29 cellular contexts compared by ENCODE assay signal in the genomic region with DNA sequence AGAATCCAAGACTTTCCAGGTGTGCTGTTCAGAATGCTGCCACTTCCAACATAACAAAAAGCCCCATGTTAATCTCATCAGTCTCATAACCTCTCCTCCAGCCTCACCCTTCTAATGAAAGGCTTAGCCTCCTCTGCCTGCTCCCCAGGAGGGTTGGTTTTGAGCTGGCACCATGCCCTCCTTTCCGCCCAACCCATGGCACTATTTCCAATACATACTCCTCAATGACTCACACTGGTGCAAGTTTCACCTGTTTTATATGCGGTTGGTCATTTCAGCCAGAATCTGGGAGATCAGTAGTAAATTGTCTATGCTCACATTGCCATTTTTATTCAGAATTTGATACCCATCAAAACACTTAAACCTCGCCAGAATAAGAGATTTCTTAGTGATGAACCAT.
DNase-seq lines count a peak whose midpoint lies in the region; ATAC-seq, FAIRE-seq and TF ChIP-seq lines count a peak whose summit lies in the region.
"Had no signal": no experiment of that assay in that cellular context is flagged by ENCODE, and none has a peak within 500 bp of the region (broad histone marks: within the 10 kb centered on the region; RNA-seq: fewer than 3 reads in every experiment).

No MANE protein-coding gene starts in this region.

- no peak for TF ChIP-seq RAD21 in HepG2 (CRISPR knock-in tag; IDR thresholded peaks at IDR 0.05)

- TF ChIP-seq EP300 in HepG2 (IDR thresholded peaks at IDR 0.05; ENCODE audit: low read depth in 2 of 2, low read length in 2 of 2) (no peak), HepG2 (CRISPR knock-in tag; IDR thresholded peaks at IDR 0.05; ENCODE audit: borderline replicate concordance) (no peak)

- H3K9ac ChIP-seq in HepG2 (ENCODE audit: insufficient read depth, low read depth, low read length): no peak overlapping the region
- H3K9ac ChIP-seq: BLaER1 treated with 17β-estradiol and CSF1 and Interleukin-3, amounts not matched to agents 10 nM and 100 nM had no signal

- TF ChIP-seq CTCF in HEK293 (tag by site-specific recombination; IDR thresholded peaks at IDR 0.05): no peak
- no peak for TF ChIP-seq CTCF in RWPE1 (conservative IDR thresholded peaks at IDR 0.05; ENCODE audit: low read depth)
- no peak for TF ChIP-seq CTCF in HepG2 (CRISPR knock-in tag; IDR thresholded peaks at IDR 0.05)

- no TSS peak for BruUV-seq in HepG2 (replicated peaks; lab: Mats Ljungman, UMichigan)

- peak; percentile 41 for DNase-seq in A172 (ENCODE audit: low spot score)
- peak; percentile 27 for DNase-seq in RWPE1 (ENCODE audit: low spot score)
- DNase-seq in kidney tubule cell (ENCODE audit: low spot score): peak; percentile 38
- DNase-seq in activated T-helper 1 cell treated with anti-CD3 and anti-CD28 coated beads, Interleukin-12 subunit alpha, Interleukin-12 subunit beta, Interleukin-2, Interleukin-4 antibody, amounts not matched to agents 30 ng/mL and 10 ng/mL and 1 ng/mL, durations not matched to agents 14 hours and 24 hours and 36 hours (ENCODE audit: low spot score): no peak
- DNase-seq in HepG2 (ENCODE audit: low spot score): no peak
- DNase-seq in activated naive CD4-positive, alpha-beta T cell treated with anti-CD3 and anti-CD28 coated beads, Interleukin-2, amount 50 U/mL, for 72 hours (ENCODE audit: low spot score in 2 of 2): no peak
- no peak for DNase-seq in posterior vena cava (ENCODE audit: low spot score)
- DNase-seq: activated CD4-positive, alpha-beta T cell treated with anti-CD3 and anti-CD28 coated beads, Interleukin-2, amount 10 ng/mL, durations not matched to agents 7 days and 5 days; activated naive CD4-positive, alpha-beta T cell treated with anti-CD3 and anti-CD28 coated beads for 36 hours; activated T-cell treated with anti-CD3 and anti-CD28 coated beads, Interleukin-2, amount 50 U/mL, for 48 hours; amygdala; heart right ventricle; mesendoderm; MV-4-11; naive B cell; NCI-H2227 treated with DMSO at 0.1 percent for 48 hours; NCI-H774; OCI-M1; SHP77; stimulated activated CD4-positive, alpha-beta T cell treated with anti-CD3 and anti-CD28 coated beads, Interleukin-1b, Interleukin-23, amount 100 ng/mL, for 48 hours; uterus had no signal

- no peak overlapping the region for H3K27ac ChIP-seq in HEK293 (ENCODE audit: extremely low read depth, low read depth, low read length)
- no peak overlapping the region for H3K27ac ChIP-seq in RWPE1
- no peak overlapping the region for H3K27ac ChIP-seq in HepG2 (ENCODE audit: extremely low read length, insufficient read depth, low read length)
- H3K27ac ChIP-seq: BLaER1 treated with 17β-estradiol and CSF1 and Interleukin-3, amounts not matched to agents 10 nM and 100 nM; heart right ventricle; skin epidermis; uterus; VCaP had no signal

- TF ChIP-seq POLR2A in HepG2 (IDR thresholded peaks at IDR 0.05; ENCODE audit: insufficient read depth in 1 of 2, low read depth in 2 of 2, low read length in 2 of 2): no peak

- ATAC-seq in HepG2: no peak
- no peak for ATAC-seq in activated naive CD4-positive, alpha-beta T cell treated with anti-CD3 and anti-CD28 coated beads, Interleukin-2, amount 50 U/mL, for 72 hours
- ATAC-seq: heart right ventricle, K562, left lobe of liver had no signal

- H3K4me3 ChIP-seq in HEK293 (ENCODE audit: low read depth, low read length) (no peak overlapping the region), HepG2 (replicated peaks in 1 of 3; ENCODE audit: insufficient read depth in 1 of 3, low read depth in 2 of 3, low read length in 3 of 3) (no peak overlapping the region)
- H3K4me3 ChIP-seq: BLaER1 treated with 17β-estradiol and CSF1 and Interleukin-3, amounts not matched to agents 10 nM and 100 nM; heart right ventricle; K562; skin epidermis; uterus had no signal

- H3K9me3 Mint-ChIP-seq in activated T-helper 1 cell treated with anti-CD3 and anti-CD28 coated beads, Interleukin-12 subunit alpha, Interleukin-12 subunit beta, Interleukin-2, Interleukin-4 antibody, amounts not matched to agents 30 ng/mL and 10 ng/mL and 1 ng/mL, durations not matched to agents 14 hours and 24 hours and 36 hours: peaks cover under 1% of the 10 kb centered on the region
- H3K9me3 Mint-ChIP-seq in activated naive CD4-positive, alpha-beta T cell treated with anti-CD3 and anti-CD28 coated beads, Interleukin-2, amount 50 U/mL, for 72 hours: peaks cover 0 to 2% of the 10 kb centered on the region in 2 donors

- no peak overlapping the region for H3K4me3 Mint-ChIP-seq in activated T-helper 1 cell treated with anti-CD3 and anti-CD28 coated beads, Interleukin-12 subunit alpha, Interleukin-12 subunit beta, Interleukin-2, Interleukin-4 antibody, amounts not matched to agents 30 ng/mL and 10 ng/mL and 1 ng/mL, durations not matched to agents 14 hours and 24 hours and 36 hours
- H3K4me3 Mint-ChIP-seq: activated CD4-positive, alpha-beta T cell treated with anti-CD3 and anti-CD28 coated beads, Interleukin-2, amount 10 ng/mL, durations not matched to agents 7 days and 5 days; activated naive CD4-positive, alpha-beta T cell treated with anti-CD3 and anti-CD28 coated beads for 36 hours; naive B cell had no signal

- WGBS in HepG2 (ENCODE audit: low lambda C conversion rate): 38% methylated on average over 3 of the region's 3 CpGs

- no peak overlapping the region for H2AFZ ChIP-seq in HepG2 (ENCODE audit: low read length)

- CTCF ChIA-PET in HEK293 (lab: Yijun Ruan, JAX) (no interaction called here), RWPE1 (lab: Yijun Ruan, JAX) (interaction anchor here (0.6 kb wide), 1 partner anchor 22 kb away, joined by 4 read pairs; no protein-coding TSS in a partner anchor), HepG2 (lab: Yijun Ruan, JAX; ENCODE audit: low intra/inter-chr PET ratio, low total read pairs) (no interaction called here)

- in situ Hi-C loops in HepG2 (cut with HindIII; ENCODE audit: extremely low pct_ligation_motif_present, low pct_unique_long_range_greater_than_20kb): no loop called here

- H3K4me1 ChIP-seq in HEK293 (ENCODE audit: control insufficient read depth, insufficient read depth, low read length) (no peaks in the 10 kb centered on the region), HepG2 (ENCODE audit: insufficient read depth, low read length) (no peaks in the 10 kb centered on the region)
- H3K4me1 ChIP-seq: heart right ventricle, uterus had no signal

- no peak for FAIRE-seq in HepG2 (lab: Jason Lieb, UNC)
- FAIRE-seq: endothelial cell of umbilical vein, GM12892, K562 had no signal

- no peaks in the 10 kb centered on the region for H3K36me3 Mint-ChIP-seq in activated T-helper 1 cell treated with anti-CD3 and anti-CD28 coated beads, Interleukin-12 subunit alpha, Interleukin-12 subunit beta, Interleukin-2, Interleukin-4 antibody, amounts not matched to agents 30 ng/mL and 10 ng/mL and 1 ng/mL, durations not matched to agents 14 hours and 24 hours and 36 hours (ENCODE audit: low read depth)
- no peaks in the 10 kb centered on the region for H3K36me3 Mint-ChIP-seq in activated naive CD4-positive, alpha-beta T cell treated with anti-CD3 and anti-CD28 coated beads, Interleukin-2, amount 50 U/mL, for 72 hours

- no peaks in the 10 kb centered on the region for H3K79me2 ChIP-seq in HepG2 (ENCODE audit: insufficient read depth, low read length)

- no peak overlapping the region for H3K4me2 ChIP-seq in HepG2 (ENCODE audit: low read depth, low read length)
- H3K4me2 ChIP-seq: BLaER1 treated with 17β-estradiol and CSF1 and Interleukin-3, amounts not matched to agents 10 nM and 100 nM had no signal

- H3K9me3 ChIP-seq in HEK293 (ENCODE audit: control insufficient read depth, insufficient read depth, low read depth, low read length) (no peaks in the 10 kb centered on the region), HepG2 (ENCODE audit: low read length) (no peaks in the 10 kb centered on the region; the same call in 1 of the 2 replicates)
- H3K9me3 ChIP-seq: heart right ventricle, uterus had no signal

- POLR2A ChIA-PET in HEK293 (lab: Yijun Ruan, JAX) (no interaction called here), RWPE1 (lab: Yijun Ruan, JAX; ENCODE audit: low non-redundant PET) (no interaction called here), HepG2 (lab: Yijun Ruan, JAX) (no interaction called here)

- H3K36me3 ChIP-seq in HEK293 (ENCODE audit: control insufficient read depth in 2 of 2, insufficient read depth in 1 of 2, low read length in 2 of 2): no peaks in the 10 kb centered on the region
- H3K36me3 ChIP-seq in HepG2 (replicated peaks in 1 of 2; ENCODE audit: control insufficient read depth in 1 of 2, insufficient read depth in 2 of 2, low read length in 2 of 2): no peaks in the 10 kb centered on the region
- H3K36me3 ChIP-seq: BLaER1 treated with 17β-estradiol and CSF1 and Interleukin-3, amounts not matched to agents 10 nM and 100 nM; heart right ventricle; uterus had no signal

- H3K27me3 ChIP-seq in HepG2 (ENCODE audit: control insufficient read depth in 1 of 2, insufficient read depth in 2 of 2, low read length in 2 of 2): no peaks in the 10 kb centered on the region
- H3K27me3 ChIP-seq: BLaER1 treated with 17β-estradiol and CSF1 and Interleukin-3, amounts not matched to agents 10 nM and 100 nM; heart right ventricle; uterus had no signal

- intact Hi-C loops in activated T-helper 1 cell treated with anti-CD3 and anti-CD28 coated beads, Interleukin-12 subunit alpha, Interleukin-12 subunit beta, Interleukin-2, Interleukin-4 antibody, amounts not matched to agents 30 ng/mL and 10 ng/mL and 1 ng/mL, durations not matched to agents 14 hours and 24 hours and 36 hours (cut with micrococcal nuclease): no loop called here
- intact Hi-C loops in HepG2 (cut with micrococcal nuclease; ENCODE audit: unreplicated experiment) (no loop called here), posterior vena cava (cut with DNase I) (no loop called here)

- H4K20me1 ChIP-seq in HepG2 (ENCODE audit: insufficient read depth, low read length): no peaks in the 10 kb centered on the region
- H4K20me1 ChIP-seq: BLaER1 treated with 17β-estradiol and CSF1 and Interleukin-3, amounts not matched to agents 10 nM and 100 nM had no signal

- H3K4me1 Mint-ChIP-seq in activated T-helper 1 cell treated with anti-CD3 and anti-CD28 coated beads, Interleukin-12 subunit alpha, Interleukin-12 subunit beta, Interleukin-2, Interleukin-4 antibody, amounts not matched to agents 30 ng/mL and 10 ng/mL and 1 ng/mL, durations not matched to agents 14 hours and 24 hours and 36 hours (ENCODE audit: low read depth): peaks cover 6% of the 10 kb centered on the region
- H3K4me1 Mint-ChIP-seq: naive B cell had no signal

- H3K27me3 Mint-ChIP-seq in activated T-helper 1 cell treated with anti-CD3 and anti-CD28 coated beads, Interleukin-12 subunit alpha, Interleukin-12 subunit beta, Interleukin-2, Interleukin-4 antibody, amounts not matched to agents 30 ng/mL and 10 ng/mL and 1 ng/mL, durations not matched to agents 14 hours and 24 hours and 36 hours (ENCODE audit: insufficient read depth): peaks cover 9% of the 10 kb centered on the region

- H3K27ac Mint-ChIP-seq in activated T-helper 1 cell treated with anti-CD3 and anti-CD28 coated beads, Interleukin-12 subunit alpha, Interleukin-12 subunit beta, Interleukin-2, Interleukin-4 antibody, amounts not matched to agents 30 ng/mL and 10 ng/mL and 1 ng/mL, durations not matched to agents 14 hours and 24 hours and 36 hours: no peak overlapping the region
- H3K27ac Mint-ChIP-seq in activated naive CD4-positive, alpha-beta T cell treated with anti-CD3 and anti-CD28 coated beads, Interleukin-2, amount 50 U/mL, for 72 hours: no peak overlapping the region
- H3K27ac Mint-ChIP-seq: activated CD4-positive, alpha-beta T cell treated with anti-CD3 and anti-CD28 coated beads, Interleukin-2, amount 10 ng/mL, durations not matched to agents 7 days and 5 days; activated naive CD4-positive, alpha-beta T cell treated with anti-CD3 and anti-CD28 coated beads for 36 hours; naive B cell had no signal

Comparison
In these comparisons a context has a peak if more than half of its experiments do, and no peak if none do; other contexts are left out.
1. DNase-seq: peak in A172 (single experiment), RWPE1 (single experiment) and kidney tubule cell (single experiment); none in activated T-helper 1 cell treated with anti-CD3 and anti-CD28 coated beads, Interleukin-12 subunit alpha, Interleukin-12 subunit beta, Interleukin-2, Interleukin-4 antibody, amounts not matched to agents 30 ng/mL and 10 ng/mL and 1 ng/mL, durations not matched to agents 14 hours and 24 hours and 36 hours (single experiment), HepG2 (single experiment), activated naive CD4-positive, alpha-beta T cell treated with anti-CD3 and anti-CD28 coated beads, Interleukin-2, amount 50 U/mL, for 72 hours (0 of 2) and posterior vena cava (single experiment).